7 cellular contexts compared by ENCODE assay signal in the genomic region with DNA sequence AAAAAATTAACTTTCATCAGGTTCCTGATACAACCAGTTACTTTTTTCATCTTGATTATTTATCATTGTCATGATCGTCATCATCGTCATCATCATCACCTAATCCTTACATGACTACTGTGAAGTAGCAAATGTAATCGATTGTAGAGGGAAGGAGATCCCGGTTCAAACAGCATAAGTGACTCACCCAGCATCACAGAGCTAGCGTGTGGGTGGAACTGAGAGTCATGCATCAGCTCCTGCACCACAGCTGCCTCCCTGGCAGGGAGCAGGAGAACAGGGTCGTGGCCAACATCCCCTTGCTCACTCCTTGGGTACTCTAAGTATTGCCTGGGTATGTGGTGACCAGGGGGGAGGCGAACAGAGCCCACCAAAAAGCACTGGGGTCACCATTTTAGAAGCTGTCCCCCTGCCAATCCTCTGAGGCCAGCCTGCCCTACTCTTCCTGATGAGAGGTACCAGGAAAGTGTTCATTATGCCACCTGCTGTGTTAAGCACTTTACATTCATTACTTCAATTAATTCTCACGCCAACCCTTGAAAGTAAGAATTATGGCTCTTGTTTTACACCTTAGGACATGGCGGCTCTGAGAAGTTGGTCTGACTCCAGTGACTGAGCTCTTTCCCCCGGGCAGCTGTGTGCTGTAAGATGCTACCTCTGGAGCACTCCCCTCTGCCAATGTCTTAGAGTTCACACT.
A peak's percentile ranks its signal among the peaks of the same experiment; 100 is the strongest.
DNase-seq lines count a peak whose midpoint lies in the region; ATAC-seq lines count a peak whose summit lies in the region.

No MANE protein-coding gene starts in this region.

- H3K9me3 Mint-ChIP-seq in CD8-positive, alpha-beta memory T cell, result no peaks in the 10 kb centered on the region

- ATAC-seq in GM18868 (IDR thresholded peaks at IDR 0.05; ENCODE audit: unreplicated experiment) (peak; percentile 96), HG03442 (IDR thresholded peaks at IDR 0.05; ENCODE audit: unreplicated experiment) (peak; percentile 93), sciatic nerve (no peak)

- POLR2A ChIA-PET in CD8-positive, alpha-beta memory T cell (lab: Charles Lee), result no interaction called here

- H3K4me1 ChIP-seq in CD8-positive, alpha-beta memory T cell (ENCODE audit: insufficient read depth, low read length), result no peaks in the 10 kb centered on the region

- H3K27ac Mint-ChIP-seq in CD8-positive, alpha-beta memory T cell, result no peak overlapping the region

- peak; percentile 64 for DNase-seq in activated CD8-positive, alpha-beta memory T cell treated with anti-CD3 and anti-CD28 coated beads, Interleukin-2, amount 50 U/mL, for 4 hours
- DNase-seq in left kidney (ENCODE audit: low read depth, low spot score) (peak; percentile 37), sciatic nerve (ENCODE audit: low spot score) (no peak), dermis blood vessel endothelial cell (no peak)
- DNase-seq in CD8-positive, alpha-beta memory T cell, result no peak

- H3K36me3 Mint-ChIP-seq in CD8-positive, alpha-beta memory T cell, result no peaks in the 10 kb centered on the region

- H3K4me3 ChIP-seq in CD8-positive, alpha-beta memory T cell (ENCODE audit: low read length), result no peak overlapping the region

- no peaks in the 10 kb centered on the region for H3K9me3 ChIP-seq in CD8-positive, alpha-beta memory T cell (ENCODE audit: low read length)

- CTCF ChIA-PET in CD8-positive, alpha-beta memory T cell (lab: Charles Lee), result no interaction called here

- intact Hi-C loops in sciatic nerve (cut with DNase I), result no loop called here

- H3K27ac ChIP-seq in CD8-positive, alpha-beta memory T cell (ENCODE audit: low read depth, low read length), result no peak overlapping the region

- H3K4me1 Mint-ChIP-seq in CD8-positive, alpha-beta memory T cell, result peaks cover 6 to 10% (median 7%) of the 10 kb centered on the region in 3 donors

- no peaks in the 10 kb centered on the region for H3K27me3 ChIP-seq in CD8-positive, alpha-beta memory T cell (ENCODE audit: insufficient read depth, low read length, poor library complexity, severe bottlenecking)

- peaks cover under 1 to 7% of the 10 kb centered on the region in 2 donors for H3K27me3 Mint-ChIP-seq in CD8-positive, alpha-beta memory T cell

- no peak overlapping the region for H3K4me3 Mint-ChIP-seq in CD8-positive, alpha-beta memory T cell

- no peaks in the 10 kb centered on the region for H3K36me3 ChIP-seq in CD8-positive, alpha-beta memory T cell (ENCODE audit: insufficient read depth, low read length)

Comparison
In these comparisons a context has a peak if more than half of its experiments do, and no peak if none do; other contexts are left out.
1. DNase-seq: peak in activated CD8-positive, alpha-beta memory T cell treated with anti-CD3 and anti-CD28 coated beads, Interleukin-2, amount 50 U/mL, for 4 hours (single experiment) and left kidney (single experiment); none in sciatic nerve (single experiment), dermis blood vessel endothelial cell (single experiment) and CD8-positive, alpha-beta memory T cell (0 of 5).